In the genomic region with DNA sequence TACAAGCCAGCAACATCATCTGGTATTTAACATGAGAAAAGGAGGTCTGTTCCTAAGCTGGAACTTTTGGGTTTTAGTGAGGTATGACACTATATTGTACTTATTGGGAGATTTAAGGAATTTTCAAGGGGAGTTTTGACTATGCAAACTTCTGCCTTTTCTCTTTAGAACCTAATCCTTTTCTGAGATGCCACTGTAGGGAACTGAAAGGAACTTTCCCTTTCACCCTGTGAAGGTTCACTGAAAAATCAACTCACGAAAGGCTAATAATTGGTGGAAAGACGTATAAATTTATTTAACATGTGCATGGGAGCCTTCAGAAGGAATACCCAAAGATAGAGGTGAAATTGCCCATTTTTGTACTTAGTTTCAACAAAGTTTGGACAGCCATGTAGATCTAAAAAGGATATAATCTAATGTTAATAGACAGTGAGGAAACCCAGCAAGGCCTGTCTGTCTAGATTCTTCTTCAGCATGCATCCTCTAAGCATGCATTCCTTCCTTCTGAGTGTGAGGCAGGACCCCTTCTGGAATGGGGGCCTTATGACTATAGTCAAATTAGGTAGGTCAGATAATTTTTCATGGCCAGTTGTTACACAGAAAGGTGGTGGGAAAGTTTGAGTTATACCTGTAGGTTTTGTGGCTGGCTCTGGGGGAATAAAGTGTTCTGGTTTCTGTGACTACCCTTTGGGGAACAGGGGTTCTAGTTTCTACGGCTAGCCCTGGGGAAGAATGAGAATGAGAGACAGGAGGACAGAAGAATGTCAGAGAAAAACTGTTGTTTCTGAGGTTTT, we compare ENCODE assay signal across 1 cellular context.
TF ChIP-seq lines count a peak whose summit lies in the region.

No MANE protein-coding gene starts in this region.

TF ChIP-seq in GM12878, 131 proteins besides CTCF, POLR2A, EP300 and RAD21 (continued from another document):
- TF ChIP-seq, protein P1, sequence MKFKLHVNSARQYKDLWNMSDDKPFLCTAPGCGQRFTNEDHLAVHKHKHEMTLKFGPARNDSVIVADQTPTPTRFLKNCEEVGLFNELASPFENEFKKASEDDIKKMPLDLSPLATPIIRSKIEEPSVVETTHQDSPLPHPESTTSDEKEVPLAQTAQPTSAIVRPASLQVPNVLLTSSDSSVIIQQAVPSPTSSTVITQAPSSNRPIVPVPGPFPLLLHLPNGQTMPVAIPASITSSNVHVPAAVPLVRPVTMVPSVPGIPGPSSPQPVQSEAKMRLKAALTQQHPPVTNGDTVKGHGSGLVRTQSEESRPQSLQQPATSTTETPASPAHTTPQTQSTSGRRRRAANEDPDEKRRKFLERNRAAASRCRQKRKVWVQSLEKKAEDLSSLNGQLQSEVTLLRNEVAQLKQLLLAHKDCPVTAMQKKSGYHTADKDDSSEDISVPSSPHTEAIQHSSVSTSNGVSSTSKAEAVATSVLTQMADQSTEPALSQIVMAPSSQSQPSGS (IDR thresholded peaks at IDR 0.05; ENCODE audit: low read length): peak; percentile 74
- TF ChIP-seq, protein P2, sequence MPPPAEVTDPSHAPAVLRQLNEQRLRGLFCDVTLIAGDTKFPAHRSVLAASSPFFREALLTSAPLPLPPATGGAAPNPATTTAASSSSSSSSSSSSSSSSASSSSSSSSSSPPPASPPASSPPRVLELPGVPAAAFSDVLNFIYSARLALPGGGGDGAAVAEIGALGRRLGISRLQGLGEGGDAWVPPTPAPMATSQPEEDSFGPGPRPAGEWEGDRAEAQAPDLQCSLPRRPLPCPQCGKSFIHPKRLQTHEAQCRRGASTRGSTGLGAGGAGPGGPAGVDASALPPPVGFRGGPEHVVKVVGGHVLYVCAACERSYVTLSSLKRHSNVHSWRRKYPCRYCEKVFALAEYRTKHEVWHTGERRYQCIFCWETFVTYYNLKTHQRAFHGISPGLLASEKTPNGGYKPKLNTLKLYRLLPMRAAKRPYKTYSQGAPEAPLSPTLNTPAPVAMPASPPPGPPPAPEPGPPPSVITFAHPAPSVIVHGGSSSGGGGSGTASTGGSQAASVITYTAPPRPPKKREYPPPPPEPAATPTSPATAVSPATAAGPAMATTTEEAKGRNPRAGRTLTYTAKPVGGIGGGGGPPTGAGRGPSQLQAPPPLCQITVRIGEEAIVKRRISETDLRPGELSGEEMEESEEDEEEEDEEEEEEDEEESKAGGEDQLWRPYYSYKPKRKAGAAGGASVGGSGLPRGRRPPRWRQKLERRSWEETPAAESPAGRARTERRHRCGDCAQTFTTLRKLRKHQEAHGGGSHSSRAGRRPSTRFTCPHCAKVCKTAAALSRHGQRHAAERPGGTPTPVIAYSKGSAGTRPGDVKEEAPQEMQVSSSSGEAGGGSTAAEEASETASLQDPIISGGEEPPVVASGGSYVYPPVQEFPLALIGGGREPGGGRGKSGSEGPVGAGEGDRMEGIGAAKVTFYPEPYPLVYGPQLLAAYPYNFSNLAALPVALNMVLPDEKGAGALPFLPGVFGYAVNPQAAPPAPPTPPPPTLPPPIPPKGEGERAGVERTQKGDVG (CRISPR knock-in tag; IDR thresholded peaks at IDR 0.05): no peak
- no peak for TF ChIP-seq TCF3 (IDR thresholded peaks at IDR 0.05; ENCODE audit: borderline replicate concordance, insufficient read depth, low read depth, low read length)
- TF ChIP-seq, protein P3, sequence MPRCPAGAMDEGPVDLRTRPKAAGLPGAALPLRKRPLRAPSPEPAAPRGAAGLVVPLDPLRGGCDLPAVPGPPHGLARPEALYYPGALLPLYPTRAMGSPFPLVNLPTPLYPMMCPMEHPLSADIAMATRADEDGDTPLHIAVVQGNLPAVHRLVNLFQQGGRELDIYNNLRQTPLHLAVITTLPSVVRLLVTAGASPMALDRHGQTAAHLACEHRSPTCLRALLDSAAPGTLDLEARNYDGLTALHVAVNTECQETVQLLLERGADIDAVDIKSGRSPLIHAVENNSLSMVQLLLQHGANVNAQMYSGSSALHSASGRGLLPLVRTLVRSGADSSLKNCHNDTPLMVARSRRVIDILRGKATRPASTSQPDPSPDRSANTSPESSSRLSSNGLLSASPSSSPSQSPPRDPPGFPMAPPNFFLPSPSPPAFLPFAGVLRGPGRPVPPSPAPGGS (IDR thresholded peaks at IDR 0.05; ENCODE audit: borderline replicate concordance, insufficient read depth, low read depth, low read length, poor library complexity, severe bottlenecking): no peak
- TF ChIP-seq ZSCAN29 (IDR thresholded peaks at IDR 0.05): no peak
- peak; percentile 18; the same call in 1 of the 2 replicates for TF ChIP-seq SMC3 (IDR thresholded peaks at IDR 0.05; ENCODE audit: borderline replicate concordance, low read length)
- TF ChIP-seq, protein P4, sequence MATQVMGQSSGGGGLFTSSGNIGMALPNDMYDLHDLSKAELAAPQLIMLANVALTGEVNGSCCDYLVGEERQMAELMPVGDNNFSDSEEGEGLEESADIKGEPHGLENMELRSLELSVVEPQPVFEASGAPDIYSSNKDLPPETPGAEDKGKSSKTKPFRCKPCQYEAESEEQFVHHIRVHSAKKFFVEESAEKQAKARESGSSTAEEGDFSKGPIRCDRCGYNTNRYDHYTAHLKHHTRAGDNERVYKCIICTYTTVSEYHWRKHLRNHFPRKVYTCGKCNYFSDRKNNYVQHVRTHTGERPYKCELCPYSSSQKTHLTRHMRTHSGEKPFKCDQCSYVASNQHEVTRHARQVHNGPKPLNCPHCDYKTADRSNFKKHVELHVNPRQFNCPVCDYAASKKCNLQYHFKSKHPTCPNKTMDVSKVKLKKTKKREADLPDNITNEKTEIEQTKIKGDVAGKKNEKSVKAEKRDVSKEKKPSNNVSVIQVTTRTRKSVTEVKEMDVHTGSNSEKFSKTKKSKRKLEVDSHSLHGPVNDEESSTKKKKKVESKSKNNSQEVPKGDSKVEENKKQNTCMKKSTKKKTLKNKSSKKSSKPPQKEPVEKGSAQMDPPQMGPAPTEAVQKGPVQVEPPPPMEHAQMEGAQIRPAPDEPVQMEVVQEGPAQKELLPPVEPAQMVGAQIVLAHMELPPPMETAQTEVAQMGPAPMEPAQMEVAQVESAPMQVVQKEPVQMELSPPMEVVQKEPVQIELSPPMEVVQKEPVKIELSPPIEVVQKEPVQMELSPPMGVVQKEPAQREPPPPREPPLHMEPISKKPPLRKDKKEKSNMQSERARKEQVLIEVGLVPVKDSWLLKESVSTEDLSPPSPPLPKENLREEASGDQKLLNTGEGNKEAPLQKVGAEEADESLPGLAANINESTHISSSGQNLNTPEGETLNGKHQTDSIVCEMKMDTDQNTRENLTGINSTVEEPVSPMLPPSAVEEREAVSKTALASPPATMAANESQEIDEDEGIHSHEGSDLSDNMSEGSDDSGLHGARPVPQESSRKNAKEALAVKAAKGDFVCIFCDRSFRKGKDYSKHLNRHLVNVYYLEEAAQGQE (IDR thresholded peaks at IDR 0.05; ENCODE audit: low read depth, low read length): no peak
- TF ChIP-seq SREBF1 (IDR thresholded peaks at IDR 0.05; ENCODE audit: low read length): no peak
- TF ChIP-seq TAF1 (IDR thresholded peaks at IDR 0.05; ENCODE audit: borderline replicate concordance, low read depth, low read length): no peak
- peak; percentile 67; the same call in 1 of the 2 replicates for TF ChIP-seq SPI1 (IDR thresholded peaks at IDR 0.05; ENCODE audit: borderline replicate concordance, insufficient read depth, low read depth, low read length)
- no peak for TF ChIP-seq YBX1 (IDR thresholded peaks at IDR 0.05)
- TF ChIP-seq, protein P5, sequence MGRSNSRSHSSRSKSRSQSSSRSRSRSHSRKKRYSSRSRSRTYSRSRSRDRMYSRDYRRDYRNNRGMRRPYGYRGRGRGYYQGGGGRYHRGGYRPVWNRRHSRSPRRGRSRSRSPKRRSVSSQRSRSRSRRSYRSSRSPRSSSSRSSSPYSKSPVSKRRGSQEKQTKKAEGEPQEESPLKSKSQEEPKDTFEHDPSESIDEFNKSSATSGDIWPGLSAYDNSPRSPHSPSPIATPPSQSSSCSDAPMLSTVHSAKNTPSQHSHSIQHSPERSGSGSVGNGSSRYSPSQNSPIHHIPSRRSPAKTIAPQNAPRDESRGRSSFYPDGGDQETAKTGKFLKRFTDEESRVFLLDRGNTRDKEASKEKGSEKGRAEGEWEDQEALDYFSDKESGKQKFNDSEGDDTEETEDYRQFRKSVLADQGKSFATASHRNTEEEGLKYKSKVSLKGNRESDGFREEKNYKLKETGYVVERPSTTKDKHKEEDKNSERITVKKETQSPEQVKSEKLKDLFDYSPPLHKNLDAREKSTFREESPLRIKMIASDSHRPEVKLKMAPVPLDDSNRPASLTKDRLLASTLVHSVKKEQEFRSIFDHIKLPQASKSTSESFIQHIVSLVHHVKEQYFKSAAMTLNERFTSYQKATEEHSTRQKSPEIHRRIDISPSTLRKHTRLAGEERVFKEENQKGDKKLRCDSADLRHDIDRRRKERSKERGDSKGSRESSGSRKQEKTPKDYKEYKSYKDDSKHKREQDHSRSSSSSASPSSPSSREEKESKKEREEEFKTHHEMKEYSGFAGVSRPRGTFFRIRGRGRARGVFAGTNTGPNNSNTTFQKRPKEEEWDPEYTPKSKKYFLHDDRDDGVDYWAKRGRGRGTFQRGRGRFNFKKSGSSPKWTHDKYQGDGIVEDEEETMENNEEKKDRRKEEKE (IDR thresholded peaks at IDR 0.05): no peak
- TF ChIP-seq TCF12 (IDR thresholded peaks at IDR 0.05; ENCODE audit: low read depth, low read length): 0 out of 2 replicates have a peak, but pooled peaks have one; percentile 16
- TF ChIP-seq MYB (IDR thresholded peaks at IDR 0.05; ENCODE audit: borderline replicate concordance, low read depth, low read length): no peak
- no peak for TF ChIP-seq PML (IDR thresholded peaks at IDR 0.05; ENCODE audit: low read length)
- TF ChIP-seq KAT2A (conservative IDR thresholded peaks at IDR 0.05; ENCODE audit: control insufficient read depth, low read depth, low read length): no peak
- no peak for TF ChIP-seq CHD2 (IDR thresholded peaks at IDR 0.05; ENCODE audit: borderline replicate concordance, low read depth, low read length)
- no peak for TF ChIP-seq NFXL1 (IDR thresholded peaks at IDR 0.05; ENCODE audit: borderline replicate concordance)
- no peak for TF ChIP-seq FOS (IDR thresholded peaks at IDR 0.05; ENCODE audit: borderline replicate concordance, extremely low read depth, insufficient read length)
- TF ChIP-seq CREB1 (IDR thresholded peaks at IDR 0.05; ENCODE audit: low read depth): no peak
- TF ChIP-seq MTA3 (IDR thresholded peaks at IDR 0.05; ENCODE audit: borderline replicate concordance, low read length): no peak
- TF ChIP-seq HDAC6 (IDR thresholded peaks at IDR 0.05; ENCODE audit: unreplicated experiment): no peak
- peak; percentile 83 for TF ChIP-seq MEF2B (IDR thresholded peaks at IDR 0.05; ENCODE audit: partially characterized antibody, poor library complexity, severe bottlenecking)
